Comparison of ENCODE assay signal across 8 cellular contexts in genomic region chr5:111512406-111513174, GRCh38. TPM values are rescaled to one million over a fixed set of nuclear protein-coding genes. Genes with fewer than 3 reads are reported as not detected.
DNase-seq lines count a peak whose midpoint lies in the region; ATAC-seq and TF ChIP-seq lines count a peak whose summit lies in the region.

STARD4 (minus strand) TSS chr5:111512535; CDS start chr5:111507433, 5,102 bp downstream.

- H3K36me3 ChIP-seq in DOHH2 (ENCODE audit: control insufficient read depth, low read length), result peaks cover 30% of the 10 kb centered on the region
- H3K36me3 ChIP-seq in RWPE2 (ENCODE audit: low read depth), result peaks cover 38% of the 10 kb centered on the region

- ATAC-seq in RWPE2 (ENCODE audit: low read depth), result peak; percentile 95
- ATAC-seq in naive thymus-derived CD8-positive, alpha-beta T cell, result peak; percentile 90 to 92

- no peaks in the 10 kb centered on the region for H3K9me3 ChIP-seq in DOHH2 (ENCODE audit: control insufficient read depth, insufficient read depth, low read length)
- H3K9me3 ChIP-seq in RWPE2 (ENCODE audit: severe bottlenecking), result no peaks in the 10 kb centered on the region

- peak within 1 kb of the TSS; percentile 99 for H3K27ac Mint-ChIP-seq in activated T-helper 2 cell treated with anti-CD3 and anti-CD28 coated beads, Interferon-gamma antibody, Interleukin-2, Interleukin-4, amounts not matched to agents 10 μg/mL and 5 μg/mL and 100 μg/mL, durations not matched to agents 14 hours and 24 hours and 36 hours
- H3K27ac Mint-ChIP-seq in naive thymus-derived CD8-positive, alpha-beta T cell, result peak within 1 kb of the TSS; percentile 94 to 99 (median 96)

- peak within 1 kb of the TSS; percentile 92 for H3K4me3 Mint-ChIP-seq in activated T-helper 2 cell treated with anti-CD3 and anti-CD28 coated beads, Interferon-gamma antibody, Interleukin-2, Interleukin-4, amounts not matched to agents 10 μg/mL and 5 μg/mL and 100 μg/mL, durations not matched to agents 14 hours and 24 hours and 36 hours (ENCODE audit: low read depth)
- H3K4me3 Mint-ChIP-seq in naive thymus-derived CD8-positive, alpha-beta T cell, result peak within 1 kb of the TSS; percentile 96 to 100 (median 100)

- H3K4me2 ChIP-seq in DOHH2 (ENCODE audit: low read length), result peak within 1 kb of the TSS; percentile 67

- H3K4me3 ChIP-seq in DOHH2 (ENCODE audit: low read length) (peak within 1 kb of the TSS; percentile 95), LNCaP clone FGC (ENCODE audit: low read depth, low read length) (peak within 1 kb of the TSS; percentile 68), RWPE2 (ENCODE audit: severe bottlenecking) (peak within 1 kb of the TSS; percentile 64), fibroblast of mammary gland (ENCODE audit: control insufficient read depth, low read depth, low read length) (peak within 1 kb of the TSS; percentile 88)

- TF ChIP-seq CTCF in DOHH2 (IDR thresholded peaks at IDR 0.05; ENCODE audit: low read depth, low read length, poor library complexity, severe bottlenecking) (no peak), LNCaP clone FGC (IDR thresholded peaks at IDR 0.05; ENCODE audit: control insufficient read depth, extremely low read depth, insufficient read depth) (no peak), RWPE2 (IDR thresholded peaks at IDR 0.05; ENCODE audit: poor library complexity, severe bottlenecking) (no peak), fibroblast of mammary gland (conservative IDR thresholded peaks at IDR 0.05; ENCODE audit: control insufficient read depth, insufficient read depth, low read depth, low read length) (no peak)

- POLR2A ChIA-PET in naive thymus-derived CD8-positive, alpha-beta T cell (lab: Charles Lee), result interaction anchor here (0.9 to 1.4 kb wide), 4 partner anchors 11 to 648 kb away, joined by 3 to 5 read pairs (median 4); no protein-coding TSS in a partner anchor

- H3K4me1 ChIP-seq in DOHH2 (ENCODE audit: control insufficient read depth, low read length) (peaks cover 64% of the 10 kb centered on the region), RWPE2 (ENCODE audit: insufficient read depth, poor library complexity, severe bottlenecking) (peaks cover 35% of the 10 kb centered on the region)

- peaks cover 42% of the 10 kb centered on the region for H3K36me3 Mint-ChIP-seq in activated T-helper 2 cell treated with anti-CD3 and anti-CD28 coated beads, Interferon-gamma antibody, Interleukin-2, Interleukin-4, amounts not matched to agents 10 μg/mL and 5 μg/mL and 100 μg/mL, durations not matched to agents 14 hours and 24 hours and 36 hours (ENCODE audit: low read depth)
- no peaks in the 10 kb centered on the region for H3K36me3 Mint-ChIP-seq in naive thymus-derived CD8-positive, alpha-beta T cell

- H3K9me2 ChIP-seq in DOHH2 (replicated peaks; ENCODE audit: control insufficient read depth, low read length), result no peaks in the 10 kb centered on the region

- no peaks in the 10 kb centered on the region for H3F3A ChIP-seq in DOHH2 (ENCODE audit: control insufficient read depth, insufficient read depth)

- no peaks in the 10 kb centered on the region for H3K9me3 Mint-ChIP-seq in activated T-helper 2 cell treated with anti-CD3 and anti-CD28 coated beads, Interferon-gamma antibody, Interleukin-2, Interleukin-4, amounts not matched to agents 10 μg/mL and 5 μg/mL and 100 μg/mL, durations not matched to agents 14 hours and 24 hours and 36 hours
- H3K9me3 Mint-ChIP-seq in naive thymus-derived CD8-positive, alpha-beta T cell, result no peaks in the 10 kb centered on the region

- H3K79me2 ChIP-seq in DOHH2 (ENCODE audit: control insufficient read depth, low read length), result peaks cover 47% of the 10 kb centered on the region

- H3K4me1 Mint-ChIP-seq in activated T-helper 2 cell treated with anti-CD3 and anti-CD28 coated beads, Interferon-gamma antibody, Interleukin-2, Interleukin-4, amounts not matched to agents 10 μg/mL and 5 μg/mL and 100 μg/mL, durations not matched to agents 14 hours and 24 hours and 36 hours (ENCODE audit: low read depth), result peaks cover 53% of the 10 kb centered on the region
- H3K4me1 Mint-ChIP-seq in naive thymus-derived CD8-positive, alpha-beta T cell, result peaks cover 12 to 46% (median 35%) of the 10 kb centered on the region in 4 donors

- intact Hi-C loops in activated T-helper 2 cell treated with anti-CD3 and anti-CD28 coated beads, Interferon-gamma antibody, Interleukin-2, Interleukin-4, amounts not matched to agents 10 μg/mL and 5 μg/mL and 100 μg/mL, durations not matched to agents 14 hours and 24 hours and 36 hours (cut with micrococcal nuclease), result loop anchor here (1.0 to 10.0 kb wide), 11 partner anchors 14 to 1192 kb away; partner anchors contain the start of gene WDR36

- DNase-seq in GOT3 (lab: John Stamatoyannopoulos, UW) (peak; percentile 92), LNCaP clone FGC (ENCODE audit: low read depth) (peak; percentile 87), RWPE2 (ENCODE audit: low spot score) (peak; percentile 99), fibroblast of mammary gland (ENCODE audit: low read depth) (peak; percentile 98)
- peak; percentile 93 for DNase-seq in activated T-helper 2 cell treated with anti-CD3 and anti-CD28 coated beads, Interferon-gamma antibody, Interleukin-2, Interleukin-4, amounts not matched to agents 10 μg/mL and 5 μg/mL and 100 μg/mL, durations not matched to agents 14 hours and 24 hours and 36 hours (ENCODE audit: low spot score)
- DNase-seq in naive thymus-derived CD8-positive, alpha-beta T cell, result peak; percentile 89 to 96 (median 93)
- peak; percentile 86 to 92 (median 90) for DNase-seq in stimulated activated naive CD4-positive, alpha-beta T cell (lab: John Stamatoyannopoulos, UW)

- H3K27ac ChIP-seq in DOHH2 (ENCODE audit: low read depth, low read length), result peak within 1 kb of the TSS; percentile 88
- peak within 1 kb of the TSS; percentile 94 for H3K27ac ChIP-seq in RWPE2 (ENCODE audit: poor library complexity, severe bottlenecking)

- peaks cover 13% of the 10 kb centered on the region for H4K20me1 ChIP-seq in DOHH2 (ENCODE audit: control insufficient read depth, insufficient read depth, low read depth, low read length)

- no peaks in the 10 kb centered on the region for H3K27me3 ChIP-seq in DOHH2 (ENCODE audit: control insufficient read depth, low read length)
- no peaks in the 10 kb centered on the region for H3K27me3 ChIP-seq in RWPE2 (ENCODE audit: insufficient read depth, poor library complexity, severe bottlenecking)

- no peaks in the 10 kb centered on the region for H3K27me3 Mint-ChIP-seq in activated T-helper 2 cell treated with anti-CD3 and anti-CD28 coated beads, Interferon-gamma antibody, Interleukin-2, Interleukin-4, amounts not matched to agents 10 μg/mL and 5 μg/mL and 100 μg/mL, durations not matched to agents 14 hours and 24 hours and 36 hours (ENCODE audit: low read depth)
- H3K27me3 Mint-ChIP-seq in naive thymus-derived CD8-positive, alpha-beta T cell, result no peaks in the 10 kb centered on the region

RNA-seq across cellular contexts. Expression of gene STARD4, which starts in this region (rescaled TPM):
- 222 and 230 TPM in 2 replicates for total RNA-seq in activated T-helper 2 cell treated with anti-CD3 and anti-CD28 coated beads, Interferon-gamma antibody, Interleukin-2, Interleukin-4, amounts not matched to agents 10 μg/mL and 5 μg/mL and 100 μg/mL, durations not matched to agents 14 hours and 24 hours and 36 hours
- 10 to 100 TPM; 10.9 to 11.9 TPM for total RNA-seq in naive thymus-derived CD8-positive, alpha-beta T cell
- 1 to 10 TPM; 4.6 to 6.1 (median 5.0) TPM for polyA plus RNA-seq in naive thymus-derived CD8-positive, alpha-beta T cell

Comparison
In these comparisons a context has a peak if more than half of its experiments do, and no peak if none do; other contexts are left out.
1. Peak in every context shown above with its lines: DNase-seq, ATAC-seq, H3K4me3 ChIP-seq and H3K27ac ChIP-seq.
2. RNA of gene STARD4 (total RNA-seq): 222 to 230 TPM in activated T-helper 2 cell treated with anti-CD3 and anti-CD28 coated beads, Interferon-gamma antibody, Interleukin-2, Interleukin-4, amounts not matched to agents 10 μg/mL and 5 μg/mL and 100 μg/mL, durations not matched to agents 14 hours and 24 hours and 36 hours; 10.9 to 11.9 TPM in naive thymus-derived CD8-positive, alpha-beta T cell; every median in the first group is over 10 times any median in the second.